In the genomic region with DNA sequence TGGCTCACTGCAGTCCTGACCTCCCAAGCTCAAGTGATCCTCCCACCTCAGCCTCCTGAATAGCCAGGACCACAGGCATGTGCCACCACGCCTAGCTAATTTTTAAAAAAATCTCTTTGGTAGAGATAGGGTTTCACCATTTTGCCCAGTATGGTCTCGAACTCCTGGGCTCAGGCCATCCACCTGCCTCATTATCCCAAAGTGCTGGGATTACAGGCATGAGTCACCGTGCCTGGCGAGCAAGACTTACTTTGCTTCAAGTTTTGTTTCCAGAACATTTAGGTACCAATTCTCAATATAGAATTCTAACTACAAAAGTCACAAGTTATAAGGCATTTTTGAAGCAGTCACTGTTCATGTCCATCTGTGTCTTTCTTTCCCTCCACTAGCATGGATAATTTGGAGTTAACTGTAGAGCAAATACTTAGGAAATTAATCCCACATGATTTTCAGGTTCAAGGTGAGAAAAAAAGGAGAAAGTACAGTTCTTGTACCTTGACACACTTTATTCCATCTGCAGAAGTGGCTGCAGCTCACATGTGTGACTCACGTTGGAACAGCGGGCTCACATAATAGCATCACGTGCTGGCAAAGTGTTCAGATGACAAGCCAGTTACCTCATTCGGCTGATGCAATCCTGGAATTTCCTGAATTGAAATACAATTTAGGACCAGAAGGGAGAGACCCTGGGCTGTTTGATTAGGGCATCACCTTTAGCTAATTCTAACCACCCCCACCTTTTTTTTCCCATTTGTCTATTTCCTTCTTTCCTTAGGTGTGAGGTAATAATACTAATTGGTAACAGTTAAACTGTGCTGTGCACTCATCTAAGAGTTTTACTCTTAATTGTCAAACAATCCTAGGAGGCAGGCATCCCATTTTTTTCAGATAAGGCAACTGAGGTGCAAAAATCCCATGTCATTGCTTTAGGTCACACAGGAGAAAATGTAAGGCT, we compare ENCODE assay signal across 8 cellular contexts. TPM values are rescaled to one million over a fixed set of nuclear protein-coding genes. Genes with fewer than 3 reads are reported as not detected.
DNase-seq lines count a peak whose midpoint lies in the region; ATAC-seq, FAIRE-seq and TF ChIP-seq lines count a peak whose summit lies in the region.

No MANE protein-coding gene starts in this region.

- CTCF ChIA-PET in T-cell (lab: Charles Lee): interaction anchor here in 1 of 2 donors (0.6 kb wide), 1 partner anchor 1095 kb away, joined by 3 read pairs; no protein-coding TSS in a partner anchor

- no peak for TF ChIP-seq POLR2A in ovary (IDR thresholded peaks at IDR 0.05)

- H3K9ac ChIP-seq in fibroblast of lung (ENCODE audit: insufficient read depth, low read length): no peak overlapping the region

- TF ChIP-seq CTCF in fibroblast of lung (conservative IDR thresholded peaks at IDR 0.05 in 1 of 2, IDR thresholded peaks at IDR 0.05 in 1 of 2; ENCODE audit: low read depth in 1 of 2, low read length in 2 of 2) (no peak), ovary (IDR thresholded peaks at IDR 0.05) (no peak)

- peaks cover 13% of the 10 kb centered on the region for H3K4me1 ChIP-seq in fibroblast of lung (ENCODE audit: control insufficient read depth, extremely low read depth, insufficient read depth, low read length)
- no peaks in the 10 kb centered on the region for H3K4me1 ChIP-seq in ovary (ENCODE audit: insufficient read depth)

- no peaks in the 10 kb centered on the region for H3K36me3 Mint-ChIP-seq in T-cell

- peaks cover 45 to 60% (median 47%) of the 10 kb centered on the region in 3 donors for H3K4me1 Mint-ChIP-seq in T-cell

- no peaks in the 10 kb centered on the region for H3K27me3 Mint-ChIP-seq in T-cell

- ATAC-seq in T-cell (replicated peaks in 1 of 4): no peak

- H3K9me3 ChIP-seq in fibroblast of lung (ENCODE audit: control insufficient read depth, insufficient read depth, low read depth, low read length): no peaks in the 10 kb centered on the region
- no peaks in the 10 kb centered on the region for H3K9me3 ChIP-seq in ovary

- no peaks in the 10 kb centered on the region for H3K79me2 ChIP-seq in fibroblast of lung (ENCODE audit: control insufficient read depth, insufficient read depth, low read length)

- 49 to 57% (median 50%) methylated on average over 8 of the region's 8 CpGs for WGBS in ovary, 3 donors

- no peaks in the 10 kb centered on the region for H4K20me1 ChIP-seq in fibroblast of lung (ENCODE audit: control insufficient read depth, extremely low read depth, insufficient read depth, low read length)

- H3K4me2 ChIP-seq in fibroblast of lung (ENCODE audit: extremely low read depth, insufficient read depth, low read length): peak overlapping the region; percentile 52

- H3K4me3 Mint-ChIP-seq in T-cell: no peak overlapping the region

- H3K27me3 ChIP-seq in fibroblast of lung (ENCODE audit: control insufficient read depth, insufficient read depth, low read length) (no peaks in the 10 kb centered on the region), ovary (no peaks in the 10 kb centered on the region)

- no peaks in the 10 kb centered on the region for H3K9me3 Mint-ChIP-seq in T-cell

- no peak overlapping the region for H2AFZ ChIP-seq in fibroblast of lung (ENCODE audit: low read length)

- DNase-seq in stimulated activated CD4-positive, alpha-beta T cell treated with anti-CD3 and anti-CD28 coated beads, Interleukin-1b, Interleukin-23, amount 100 ng/mL, for 48 hours: peak; percentile 38
- no peak for DNase-seq in stimulated activated CD4-positive, alpha-beta T cell treated with anti-CD3 and anti-CD28 coated beads, Interleukin-2, amount 100 ng/mL, for 48 hours
- DNase-seq in RCC 7860 (ENCODE audit: low spot score) (peak; percentile 89), fibroblast of lung (ENCODE audit: low read depth in 2 of 2) (peak; percentile 94 to 98), ovary (peak in 4 of 5 donors; percentile 18 to 65 (median 36)), T-cell (no peak), GM19240 (ENCODE audit: insufficient read length, low spot score) (no peak), activated gamma-delta T cell treated with Interleukin-2 at 50 U/mL for 16 hours (no peak)

- intact Hi-C loops in ovary (cut with DNase I): no loop called here

- FAIRE-seq in RCC 7860 (lab: Jason Lieb, UNC): peak; percentile 84

- H3K36me3 ChIP-seq in fibroblast of lung (ENCODE audit: control insufficient read depth, insufficient read depth, low read length): no peaks in the 10 kb centered on the region
- no peaks in the 10 kb centered on the region for H3K36me3 ChIP-seq in ovary

- no peak for TF ChIP-seq EP300 in ovary (IDR thresholded peaks at IDR 0.05)

- peak overlapping the region; percentile 71 for H3K27ac ChIP-seq in fibroblast of lung (ENCODE audit: insufficient read depth, low read length)
- no peak overlapping the region for H3K27ac ChIP-seq in ovary

- POLR2A ChIA-PET in T-cell (lab: Charles Lee): interaction anchor here in 1 of 2 donors (0.6 kb wide), 2 partner anchors 200 to 633 kb away, joined by 4 to 11 read pairs; no protein-coding TSS in a partner anchor

- H3K4me3 ChIP-seq in fibroblast of lung (replicated peaks in 1 of 4; ENCODE audit: control extremely low read depth in 1 of 4, insufficient read depth in 1 of 4, low read depth in 3 of 4, low read length in 4 of 4) (no peak overlapping the region), ovary (no peak overlapping the region)

- H3K27ac Mint-ChIP-seq in T-cell: no peak overlapping the region

RNA-seq across cellular contexts. Expression of a gene that starts 46.9 kb away (rescaled TPM):
- 29.0 and 30.9 TPM in 2 replicates for total RNA-seq in fibroblast of lung
- polyA plus RNA-seq in fibroblast of lung: 21.6 and 28.6 TPM in 2 replicates
- polyA plus RNA-seq in fibroblast of lung (2012): 10.8 and 12.4 TPM in 2 replicates
- polyA minus RNA-seq in fibroblast of lung (ENCODE audit: low replicate concordance): 3.5 and 7.4 TPM in 2 replicates
- 10 to 100 TPM in 5 of 7 donors, 1 to 10 TPM in 2; 7.1 to 12.6 (median 11.0) TPM for total RNA-seq in ovary
- 1 to 10 TPM; 3.8 to 8.7 TPM for polyA plus RNA-seq in ovary
- 1 to 10 TPM; 2.2 to 8.6 (median 5.1) TPM for total RNA-seq in T-cell

Comparison
In these comparisons a context has a peak if more than half of its experiments do, and no peak if none do; other contexts are left out.
1. DNase-seq: peak in stimulated activated CD4-positive, alpha-beta T cell treated with anti-CD3 and anti-CD28 coated beads, Interleukin-1b, Interleukin-23, amount 100 ng/mL, for 48 hours (single experiment), RCC 7860 (single experiment), fibroblast of lung (2 of 2) and ovary (4 of 5); none in stimulated activated CD4-positive, alpha-beta T cell treated with anti-CD3 and anti-CD28 coated beads, Interleukin-2, amount 100 ng/mL, for 48 hours (0 of 2), T-cell (0 of 34), GM19240 (single experiment) and activated gamma-delta T cell treated with Interleukin-2 at 50 U/mL for 16 hours (single experiment).